ENCODE assay signal across 8 cellular contexts in the genomic region with DNA sequence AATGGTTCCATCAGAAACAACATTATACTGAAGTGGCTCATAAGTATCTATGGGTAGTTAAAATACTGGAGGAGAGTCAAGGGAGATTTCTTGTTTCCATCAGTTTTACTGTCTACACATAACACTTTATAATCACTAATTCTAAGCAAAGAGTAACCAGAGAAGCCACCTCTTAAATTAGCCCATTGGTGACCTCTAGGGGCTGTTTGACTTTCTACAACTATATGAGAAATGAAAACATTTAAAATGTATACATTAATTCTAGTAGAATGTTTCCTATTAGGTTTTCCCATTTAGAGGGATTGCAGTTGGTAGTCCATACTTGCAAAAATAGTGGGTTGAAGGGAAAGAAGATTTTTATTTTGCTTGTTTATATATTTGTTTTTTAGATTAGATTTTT.
DNase-seq lines count a peak whose midpoint lies in the region; ATAC-seq and TF ChIP-seq lines count a peak whose summit lies in the region.

No MANE protein-coding gene starts in this region.

- peak; percentile 47 for DNase-seq in MCF 10A (ENCODE audit: unreplicated experiment)
- DNase-seq in breast epithelium (ENCODE audit: low spot score in 2 of 2) = no peak
- DNase-seq in Kasumi-1 (lab: John Stamatoyannopoulos, UW) = peak; percentile 59 to 65
- peak; percentile 21 for DNase-seq in activated CD8-positive, alpha-beta T cell treated with anti-CD3 and anti-CD28 coated beads, Interleukin-2, amount 10 ng/mL, durations not matched to agents 7 days and 5 days
- no peak for DNase-seq in nephron progenitor cell
- DNase-seq in OCI-M2 (lab: John Stamatoyannopoulos, UW; ENCODE audit: unreplicated experiment) = no peak

- H3K27me3 ChIP-seq in breast epithelium = no peaks in the 10 kb centered on the region

- ATAC-seq in activated CD8-positive, alpha-beta T cell treated with anti-CD3 and anti-CD28 coated beads, Interleukin-2, amount 10 ng/mL, durations not matched to agents 7 days and 5 days = no peak
- no peak for ATAC-seq in HG03039 (IDR thresholded peaks at IDR 0.05; ENCODE audit: unreplicated experiment)
- no peak for ATAC-seq in HG03095 (IDR thresholded peaks at IDR 0.05; ENCODE audit: unreplicated experiment)

- H3K4me1 Mint-ChIP-seq in MCF 10A (ENCODE audit: insufficient read depth, unreplicated experiment) (no peaks in the 10 kb centered on the region), nephron progenitor cell (no peaks in the 10 kb centered on the region)
- no peaks in the 10 kb centered on the region for H3K4me1 Mint-ChIP-seq in activated CD8-positive, alpha-beta T cell treated with anti-CD3 and anti-CD28 coated beads, Interleukin-2, amount 10 ng/mL, durations not matched to agents 7 days and 5 days (ENCODE audit: low read depth)

- H3K9me3 Mint-ChIP-seq in MCF 10A (ENCODE audit: unreplicated experiment) = no peaks in the 10 kb centered on the region
- H3K9me3 Mint-ChIP-seq in activated CD8-positive, alpha-beta T cell treated with anti-CD3 and anti-CD28 coated beads, Interleukin-2, amount 10 ng/mL, durations not matched to agents 7 days and 5 days (ENCODE audit: insufficient read depth) = no peaks in the 10 kb centered on the region
- peaks cover 12% of the 10 kb centered on the region for H3K9me3 Mint-ChIP-seq in nephron progenitor cell

- no peaks in the 10 kb centered on the region for H3K4me1 ChIP-seq in breast epithelium

- no peak overlapping the region for H3K4me3 ChIP-seq in breast epithelium

- H3K36me3 Mint-ChIP-seq in MCF 10A (ENCODE audit: insufficient read depth, unreplicated experiment) (no peaks in the 10 kb centered on the region), nephron progenitor cell (ENCODE audit: low read depth) (no peaks in the 10 kb centered on the region)
- H3K36me3 Mint-ChIP-seq in activated CD8-positive, alpha-beta T cell treated with anti-CD3 and anti-CD28 coated beads, Interleukin-2, amount 10 ng/mL, durations not matched to agents 7 days and 5 days (ENCODE audit: low read depth) = no peaks in the 10 kb centered on the region

- peaks cover 0 to 3% of the 10 kb centered on the region in 2 donors for H3K9me3 ChIP-seq in breast epithelium

- CTCF ChIA-PET in MCF 10A (lab: Yijun Ruan, JAX) = interaction anchor here (0.6 to 4.3 kb wide), 11 partner anchors 10 to 585 kb away, joined by 3 to 48 read pairs (median 4); no protein-coding TSS in a partner anchor
- CTCF ChIA-PET in activated CD8-positive, alpha-beta T cell treated with anti-CD3 and anti-CD28 coated beads, Interleukin-2, amount 10 ng/mL, durations not matched to agents 7 days and 5 days (lab: Charles Lee) = interaction anchor here (1.0 to 1.2 kb wide), 2 partner anchors 442 to 583 kb away, joined by 4 to 6 read pairs; no protein-coding TSS in a partner anchor

- H3K4me3 Mint-ChIP-seq in MCF 10A (ENCODE audit: unreplicated experiment) = no peak overlapping the region
- no peak overlapping the region for H3K4me3 Mint-ChIP-seq in activated CD8-positive, alpha-beta T cell treated with anti-CD3 and anti-CD28 coated beads, Interleukin-2, amount 10 ng/mL, durations not matched to agents 7 days and 5 days
- no peak overlapping the region for H3K4me3 Mint-ChIP-seq in nephron progenitor cell

- H3K27me3 Mint-ChIP-seq in MCF 10A (ENCODE audit: insufficient read depth, unreplicated experiment) (peaks cover 52% of the 10 kb centered on the region), nephron progenitor cell (ENCODE audit: low read depth, poor library complexity) (peaks cover 11% of the 10 kb centered on the region)
- no peaks in the 10 kb centered on the region for H3K27me3 Mint-ChIP-seq in activated CD8-positive, alpha-beta T cell treated with anti-CD3 and anti-CD28 coated beads, Interleukin-2, amount 10 ng/mL, durations not matched to agents 7 days and 5 days (ENCODE audit: low read depth)

- H3K27ac Mint-ChIP-seq in MCF 10A (ENCODE audit: low read depth, unreplicated experiment) = no peak overlapping the region
- no peak overlapping the region for H3K27ac Mint-ChIP-seq in activated CD8-positive, alpha-beta T cell treated with anti-CD3 and anti-CD28 coated beads, Interleukin-2, amount 10 ng/mL, durations not matched to agents 7 days and 5 days
- H3K27ac Mint-ChIP-seq in nephron progenitor cell = no peak overlapping the region

- TF ChIP-seq CTCF in MCF 10A (IDR thresholded peaks at IDR 0.05; ENCODE audit: unreplicated experiment) (peak; percentile 41), breast epithelium (IDR thresholded peaks at IDR 0.05) (no peak), nephron progenitor cell (IDR thresholded peaks at IDR 0.05) (peak; percentile 49)

- no TSS peak for BruUV-seq in MCF 10A (replicated peaks; lab: Mats Ljungman, UMichigan)

- no peak overlapping the region for H3K27ac ChIP-seq in breast epithelium

- POLR2A ChIA-PET in MCF 10A (lab: Yijun Ruan, JAX) = no interaction called here
- POLR2A ChIA-PET in activated CD8-positive, alpha-beta T cell treated with anti-CD3 and anti-CD28 coated beads, Interleukin-2, amount 10 ng/mL, durations not matched to agents 7 days and 5 days (lab: Charles Lee) = no interaction called here

- intact Hi-C loops in MCF 10A (cut with micrococcal nuclease) = loop anchor here (1.0 to 5.0 kb wide), 4 partner anchors 442 to 585 kb away; no protein-coding TSS in a partner anchor
- intact Hi-C loops in breast epithelium (cut with DNase I; ENCODE audit: low total_unique reads) = no loop called here

- TF ChIP-seq POLR2A in breast epithelium (IDR thresholded peaks at IDR 0.05) = no peak

- H3K36me3 ChIP-seq in breast epithelium = no peaks in the 10 kb centered on the region

Comparison
In these comparisons a context has a peak if more than half of its experiments do, and no peak if none do; other contexts are left out.
1. DNase-seq: peak in MCF 10A (single experiment), Kasumi-1 (2 of 2) and activated CD8-positive, alpha-beta T cell treated with anti-CD3 and anti-CD28 coated beads, Interleukin-2, amount 10 ng/mL, durations not matched to agents 7 days and 5 days (single experiment); none in breast epithelium (0 of 2), nephron progenitor cell (single experiment) and OCI-M2 (single experiment).
2. CTCF ChIP-seq: peak in MCF 10A (single experiment) and nephron progenitor cell (single experiment); none in breast epithelium (0 of 3).